1 cellular context compared by ENCODE assay signal in the genomic region with DNA sequence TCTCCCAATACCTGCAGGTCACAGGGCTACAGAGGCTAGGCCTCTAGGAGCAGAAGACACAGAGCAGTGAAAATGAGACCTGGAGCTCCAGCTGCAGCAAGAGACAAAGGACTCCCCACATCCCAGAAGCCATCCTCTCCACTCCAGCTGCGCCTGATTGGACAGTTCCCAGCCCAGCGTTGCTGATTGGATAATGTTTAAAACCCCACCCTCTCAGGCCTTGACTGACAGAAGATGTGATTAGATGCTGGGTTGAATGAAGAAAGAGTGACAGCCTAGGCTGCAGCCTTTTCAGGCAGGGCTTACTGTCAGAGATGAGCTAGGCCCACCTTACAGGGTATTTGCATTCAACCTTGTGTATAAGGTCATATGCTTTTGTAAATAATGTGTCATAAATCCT.
TF ChIP-seq lines count a peak whose summit lies in the region.

No MANE protein-coding gene starts in this region.

TF ChIP-seq in GM23338, 12 proteins besides CTCF, POLR2A, EP300 and RAD21:
- TF ChIP-seq, protein P1, sequence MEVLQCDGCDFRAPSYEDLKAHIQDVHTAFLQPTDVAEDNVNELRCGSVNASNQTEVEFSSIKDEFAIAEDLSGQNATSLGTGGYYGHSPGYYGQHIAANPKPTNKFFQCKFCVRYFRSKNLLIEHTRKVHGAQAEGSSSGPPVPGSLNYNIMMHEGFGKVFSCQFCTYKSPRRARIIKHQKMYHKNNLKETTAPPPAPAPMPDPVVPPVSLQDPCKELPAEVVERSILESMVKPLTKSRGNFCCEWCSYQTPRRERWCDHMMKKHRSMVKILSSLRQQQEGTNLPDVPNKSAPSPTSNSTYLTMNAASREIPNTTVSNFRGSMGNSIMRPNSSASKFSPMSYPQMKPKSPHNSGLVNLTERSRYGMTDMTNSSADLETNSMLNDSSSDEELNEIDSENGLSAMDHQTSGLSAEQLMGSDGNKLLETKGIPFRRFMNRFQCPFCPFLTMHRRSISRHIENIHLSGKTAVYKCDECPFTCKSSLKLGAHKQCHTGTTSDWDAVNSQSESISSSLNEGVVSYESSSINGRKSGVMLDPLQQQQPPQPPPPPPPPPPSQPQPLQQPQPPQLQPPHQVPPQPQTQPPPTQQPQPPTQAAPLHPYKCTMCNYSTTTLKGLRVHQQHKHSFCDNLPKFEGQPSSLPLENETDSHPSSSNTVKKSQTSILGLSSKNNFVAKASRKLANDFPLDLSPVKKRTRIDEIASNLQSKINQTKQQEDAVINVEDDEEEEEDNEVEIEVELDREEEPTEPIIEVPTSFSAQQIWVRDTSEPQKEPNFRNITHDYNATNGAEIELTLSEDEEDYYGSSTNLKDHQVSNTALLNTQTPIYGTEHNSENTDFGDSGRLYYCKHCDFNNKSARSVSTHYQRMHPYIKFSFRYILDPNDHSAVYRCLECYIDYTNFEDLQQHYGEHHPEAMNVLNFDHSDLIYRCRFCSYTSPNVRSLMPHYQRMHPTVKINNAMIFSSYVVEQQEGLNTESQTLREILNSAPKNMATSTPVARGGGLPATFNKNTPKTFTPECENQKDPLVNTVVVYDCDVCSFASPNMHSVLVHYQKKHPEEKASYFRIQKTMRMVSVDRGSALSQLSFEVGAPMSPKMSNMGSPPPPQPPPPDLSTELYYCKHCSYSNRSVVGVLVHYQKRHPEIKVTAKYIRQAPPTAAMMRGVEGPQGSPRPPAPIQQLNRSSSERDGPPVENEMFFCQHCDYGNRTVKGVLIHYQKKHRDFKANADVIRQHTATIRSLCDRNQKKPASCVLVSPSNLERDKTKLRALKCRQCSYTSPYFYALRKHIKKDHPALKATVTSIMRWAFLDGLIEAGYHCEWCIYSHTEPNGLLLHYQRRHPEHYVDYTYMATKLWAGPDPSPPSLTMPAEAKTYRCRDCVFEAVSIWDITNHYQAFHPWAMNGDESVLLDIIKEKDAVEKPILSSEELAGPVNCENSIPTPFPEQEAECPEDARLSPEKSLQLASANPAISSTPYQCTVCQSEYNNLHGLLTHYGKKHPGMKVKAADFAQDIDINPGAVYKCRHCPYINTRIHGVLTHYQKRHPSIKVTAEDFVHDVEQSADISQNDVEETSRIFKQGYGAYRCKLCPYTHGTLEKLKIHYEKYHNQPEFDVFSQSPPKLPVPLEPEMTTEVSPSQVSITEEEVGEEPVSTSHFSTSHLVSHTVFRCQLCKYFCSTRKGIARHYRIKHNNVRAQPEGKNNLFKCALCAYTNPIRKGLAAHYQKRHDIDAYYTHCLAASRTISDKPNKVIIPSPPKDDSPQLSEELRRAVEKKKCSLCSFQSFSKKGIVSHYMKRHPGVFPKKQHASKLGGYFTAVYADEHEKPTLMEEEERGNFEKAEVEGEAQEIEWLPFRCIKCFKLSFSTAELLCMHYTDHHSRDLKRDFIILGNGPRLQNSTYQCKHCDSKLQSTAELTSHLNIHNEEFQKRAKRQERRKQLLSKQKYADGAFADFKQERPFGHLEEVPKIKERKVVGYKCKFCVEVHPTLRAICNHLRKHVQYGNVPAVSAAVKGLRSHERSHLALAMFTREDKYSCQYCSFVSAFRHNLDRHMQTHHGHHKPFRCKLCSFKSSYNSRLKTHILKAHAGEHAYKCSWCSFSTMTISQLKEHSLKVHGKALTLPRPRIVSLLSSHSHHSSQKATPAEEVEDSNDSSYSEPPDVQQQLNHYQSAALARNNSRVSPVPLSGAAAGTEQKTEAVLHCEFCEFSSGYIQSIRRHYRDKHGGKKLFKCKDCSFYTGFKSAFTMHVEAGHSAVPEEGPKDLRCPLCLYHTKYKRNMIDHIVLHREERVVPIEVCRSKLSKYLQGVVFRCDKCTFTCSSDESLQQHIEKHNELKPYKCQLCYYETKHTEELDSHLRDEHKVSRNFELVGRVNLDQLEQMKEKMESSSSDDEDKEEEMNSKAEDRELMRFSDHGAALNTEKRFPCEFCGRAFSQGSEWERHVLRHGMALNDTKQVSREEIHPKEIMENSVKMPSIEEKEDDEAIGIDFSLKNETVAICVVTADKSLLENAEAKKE (CRISPR knock-in tag; IDR thresholded peaks at IDR 0.05): no peak
- TF ChIP-seq CREB1 (CRISPR knock-in tag; IDR thresholded peaks at IDR 0.05; ENCODE audit: low read depth) (no peak), EZH2 (IDR thresholded peaks at IDR 0.05; ENCODE audit: low read depth, unreplicated experiment) (no peak), ZNF331 (CRISPR knock-in tag; IDR thresholded peaks at IDR 0.05; ENCODE audit: low read depth) (no peak), EZH2phosphoT487 (IDR thresholded peaks at IDR 0.05; ENCODE audit: unreplicated experiment) (no peak), ZNF114 (CRISPR knock-in tag; IDR thresholded peaks at IDR 0.05) (no peak), STAT1 (IDR thresholded peaks at IDR 0.05; ENCODE audit: unreplicated experiment) (no peak), NANOG (IDR thresholded peaks at IDR 0.05; ENCODE audit: borderline replicate concordance) (no peak), POLR2AphosphoS5 (IDR thresholded peaks at IDR 0.05; ENCODE audit: low read depth) (no peak), JUNB (IDR thresholded peaks at IDR 0.05; ENCODE audit: unreplicated experiment) (no peak)
- TF ChIP-seq, protein P2, sequence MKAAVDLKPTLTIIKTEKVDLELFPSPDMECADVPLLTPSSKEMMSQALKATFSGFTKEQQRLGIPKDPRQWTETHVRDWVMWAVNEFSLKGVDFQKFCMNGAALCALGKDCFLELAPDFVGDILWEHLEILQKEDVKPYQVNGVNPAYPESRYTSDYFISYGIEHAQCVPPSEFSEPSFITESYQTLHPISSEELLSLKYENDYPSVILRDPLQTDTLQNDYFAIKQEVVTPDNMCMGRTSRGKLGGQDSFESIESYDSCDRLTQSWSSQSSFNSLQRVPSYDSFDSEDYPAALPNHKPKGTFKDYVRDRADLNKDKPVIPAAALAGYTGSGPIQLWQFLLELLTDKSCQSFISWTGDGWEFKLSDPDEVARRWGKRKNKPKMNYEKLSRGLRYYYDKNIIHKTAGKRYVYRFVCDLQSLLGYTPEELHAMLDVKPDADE (IDR thresholded peaks at IDR 0.05): no peak
- TF ChIP-seq, protein P3, sequence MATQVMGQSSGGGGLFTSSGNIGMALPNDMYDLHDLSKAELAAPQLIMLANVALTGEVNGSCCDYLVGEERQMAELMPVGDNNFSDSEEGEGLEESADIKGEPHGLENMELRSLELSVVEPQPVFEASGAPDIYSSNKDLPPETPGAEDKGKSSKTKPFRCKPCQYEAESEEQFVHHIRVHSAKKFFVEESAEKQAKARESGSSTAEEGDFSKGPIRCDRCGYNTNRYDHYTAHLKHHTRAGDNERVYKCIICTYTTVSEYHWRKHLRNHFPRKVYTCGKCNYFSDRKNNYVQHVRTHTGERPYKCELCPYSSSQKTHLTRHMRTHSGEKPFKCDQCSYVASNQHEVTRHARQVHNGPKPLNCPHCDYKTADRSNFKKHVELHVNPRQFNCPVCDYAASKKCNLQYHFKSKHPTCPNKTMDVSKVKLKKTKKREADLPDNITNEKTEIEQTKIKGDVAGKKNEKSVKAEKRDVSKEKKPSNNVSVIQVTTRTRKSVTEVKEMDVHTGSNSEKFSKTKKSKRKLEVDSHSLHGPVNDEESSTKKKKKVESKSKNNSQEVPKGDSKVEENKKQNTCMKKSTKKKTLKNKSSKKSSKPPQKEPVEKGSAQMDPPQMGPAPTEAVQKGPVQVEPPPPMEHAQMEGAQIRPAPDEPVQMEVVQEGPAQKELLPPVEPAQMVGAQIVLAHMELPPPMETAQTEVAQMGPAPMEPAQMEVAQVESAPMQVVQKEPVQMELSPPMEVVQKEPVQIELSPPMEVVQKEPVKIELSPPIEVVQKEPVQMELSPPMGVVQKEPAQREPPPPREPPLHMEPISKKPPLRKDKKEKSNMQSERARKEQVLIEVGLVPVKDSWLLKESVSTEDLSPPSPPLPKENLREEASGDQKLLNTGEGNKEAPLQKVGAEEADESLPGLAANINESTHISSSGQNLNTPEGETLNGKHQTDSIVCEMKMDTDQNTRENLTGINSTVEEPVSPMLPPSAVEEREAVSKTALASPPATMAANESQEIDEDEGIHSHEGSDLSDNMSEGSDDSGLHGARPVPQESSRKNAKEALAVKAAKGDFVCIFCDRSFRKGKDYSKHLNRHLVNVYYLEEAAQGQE (IDR thresholded peaks at IDR 0.05; ENCODE audit: unreplicated experiment): no peak
